ENCODE assay signal across 1 cellular context in the genomic region with DNA sequence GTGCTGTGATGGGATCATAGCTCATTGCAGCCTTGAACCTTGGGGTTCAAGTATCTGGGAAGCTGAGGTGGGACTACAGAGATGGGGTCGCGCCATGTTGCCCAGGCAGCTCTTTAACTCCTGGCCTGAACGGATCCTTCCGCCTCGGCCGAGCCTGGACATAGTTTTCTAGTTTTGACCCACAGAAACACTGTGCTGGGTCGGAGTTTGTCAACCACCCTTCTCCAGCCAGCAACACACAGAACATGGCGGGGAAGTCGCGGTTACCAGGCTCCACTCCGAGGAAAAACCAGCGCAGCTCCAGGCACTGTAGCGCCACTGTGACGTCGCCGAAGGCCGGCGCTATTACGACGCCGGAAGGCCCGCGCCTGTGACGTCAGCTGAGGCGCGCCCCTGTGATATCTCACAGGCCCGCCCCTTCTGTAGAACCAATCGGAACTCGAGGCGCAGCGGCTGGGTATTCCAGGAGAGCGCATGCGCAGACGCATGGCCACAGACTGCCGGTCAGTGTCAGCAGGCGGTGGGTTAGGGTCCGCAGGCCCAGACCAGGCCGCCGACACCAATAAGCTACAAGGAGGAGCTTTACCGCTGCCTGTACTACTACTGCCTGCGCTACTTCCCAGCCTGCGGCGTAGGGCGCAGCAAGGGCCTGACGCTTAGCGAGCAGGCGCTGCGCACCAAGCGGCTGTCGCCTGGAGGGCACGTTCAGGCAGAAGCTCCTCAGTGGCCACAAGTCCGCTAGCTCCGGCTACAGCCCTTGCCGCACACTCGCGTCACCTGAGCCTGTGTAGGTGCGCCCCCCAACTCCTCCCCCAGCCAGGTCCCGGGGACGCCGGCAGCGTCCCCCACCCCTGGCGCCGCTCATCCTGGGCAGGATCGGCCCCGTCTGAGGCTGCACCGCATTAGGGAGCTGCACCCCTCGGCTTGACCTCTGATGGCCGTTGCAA.
TF ChIP-seq lines count a peak whose summit lies in the region.

No MANE protein-coding gene starts in this region.

TF ChIP-seq in K562, 482 proteins besides CTCF, POLR2A, EP300 and RAD21 (continued from another document and continues in another):
- TF ChIP-seq ZHX1 (conservative IDR thresholded peaks at IDR 0.05; ENCODE audit: low read length) (no peak), MLX (CRISPR knock-in tag; conservative IDR thresholded peaks at IDR 0.05) (peak in 1 of 2 experiments; percentile 20; a peak in 1 of 4 replicates), DACH1 (IDR thresholded peaks at IDR 0.05; ENCODE audit: partially characterized antibody) (no peak), MCM5 (IDR thresholded peaks at IDR 0.05; ENCODE audit: low read depth) (no peak), MTF1 (CRISPR knock-in tag; IDR thresholded peaks at IDR 0.05; ENCODE audit: borderline replicate concordance) (no peak), ZNF212 (CRISPR knock-in tag; IDR thresholded peaks at IDR 0.05) (no peak), ZFX (CRISPR knock-in tag; IDR thresholded peaks at IDR 0.05) (peak; percentile 99), CBFB (CRISPR knock-in tag; IDR thresholded peaks at IDR 0.05) (0 out of 2 replicates have a peak, but pooled peaks have one; percentile 25), BCLAF1 (IDR thresholded peaks at IDR 0.05; ENCODE audit: borderline replicate concordance in 1 of 2, control insufficient read depth in 1 of 2, low read depth in 2 of 2, low read length in 1 of 2) (no peak), NUFIP1 (IDR thresholded peaks at IDR 0.05; ENCODE audit: partially characterized antibody) (no peak), SAFB (IDR thresholded peaks at IDR 0.05; ENCODE audit: borderline replicate concordance, low read depth, low read length) (no peak), ASH1L (IDR thresholded peaks at IDR 0.05; ENCODE audit: borderline replicate concordance, low read depth, partially characterized antibody) (no peak), MGA (IDR thresholded peaks at IDR 0.05) (peak; percentile 94), NFE2 (IDR thresholded peaks at IDR 0.05; ENCODE audit: low read depth) (no peak), ZBTB11 (CRISPR knock-in tag; IDR thresholded peaks at IDR 0.05) (peak in 1 of 3 experiments; percentile 61; a peak in 2 of 6 replicates)
- TF ChIP-seq, protein P1, sequence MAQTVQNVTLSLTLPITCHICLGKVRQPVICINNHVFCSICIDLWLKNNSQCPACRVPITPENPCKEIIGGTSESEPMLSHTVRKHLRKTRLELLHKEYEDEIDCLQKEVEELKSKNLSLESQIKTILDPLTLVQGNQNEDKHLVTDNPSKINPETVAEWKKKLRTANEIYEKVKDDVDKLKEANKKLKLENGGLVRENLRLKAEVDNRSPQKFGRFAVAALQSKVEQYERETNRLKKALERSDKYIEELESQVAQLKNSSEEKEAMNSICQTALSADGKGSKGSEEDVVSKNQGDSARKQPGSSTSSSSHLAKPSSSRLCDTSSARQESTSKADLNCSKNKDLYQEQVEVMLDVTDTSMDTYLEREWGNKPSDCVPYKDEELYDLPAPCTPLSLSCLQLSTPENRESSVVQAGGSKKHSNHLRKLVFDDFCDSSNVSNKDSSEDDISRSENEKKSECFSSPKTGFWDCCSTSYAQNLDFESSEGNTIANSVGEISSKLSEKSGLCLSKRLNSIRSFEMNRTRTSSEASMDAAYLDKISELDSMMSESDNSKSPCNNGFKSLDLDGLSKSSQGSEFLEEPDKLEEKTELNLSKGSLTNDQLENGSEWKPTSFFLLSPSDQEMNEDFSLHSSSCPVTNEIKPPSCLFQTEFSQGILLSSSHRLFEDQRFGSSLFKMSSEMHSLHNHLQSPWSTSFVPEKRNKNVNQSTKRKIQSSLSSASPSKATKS (CRISPR knock-in tag; IDR thresholded peaks at IDR 0.05): no peak
- TF ChIP-seq, protein P2, sequence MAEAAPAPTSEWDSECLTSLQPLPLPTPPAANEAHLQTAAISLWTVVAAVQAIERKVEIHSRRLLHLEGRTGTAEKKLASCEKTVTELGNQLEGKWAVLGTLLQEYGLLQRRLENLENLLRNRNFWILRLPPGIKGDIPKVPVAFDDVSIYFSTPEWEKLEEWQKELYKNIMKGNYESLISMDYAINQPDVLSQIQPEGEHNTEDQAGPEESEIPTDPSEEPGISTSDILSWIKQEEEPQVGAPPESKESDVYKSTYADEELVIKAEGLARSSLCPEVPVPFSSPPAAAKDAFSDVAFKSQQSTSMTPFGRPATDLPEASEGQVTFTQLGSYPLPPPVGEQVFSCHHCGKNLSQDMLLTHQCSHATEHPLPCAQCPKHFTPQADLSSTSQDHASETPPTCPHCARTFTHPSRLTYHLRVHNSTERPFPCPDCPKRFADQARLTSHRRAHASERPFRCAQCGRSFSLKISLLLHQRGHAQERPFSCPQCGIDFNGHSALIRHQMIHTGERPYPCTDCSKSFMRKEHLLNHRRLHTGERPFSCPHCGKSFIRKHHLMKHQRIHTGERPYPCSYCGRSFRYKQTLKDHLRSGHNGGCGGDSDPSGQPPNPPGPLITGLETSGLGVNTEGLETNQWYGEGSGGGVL (CRISPR knock-in tag; IDR thresholded peaks at IDR 0.05): no peak
